In the genomic region with DNA sequence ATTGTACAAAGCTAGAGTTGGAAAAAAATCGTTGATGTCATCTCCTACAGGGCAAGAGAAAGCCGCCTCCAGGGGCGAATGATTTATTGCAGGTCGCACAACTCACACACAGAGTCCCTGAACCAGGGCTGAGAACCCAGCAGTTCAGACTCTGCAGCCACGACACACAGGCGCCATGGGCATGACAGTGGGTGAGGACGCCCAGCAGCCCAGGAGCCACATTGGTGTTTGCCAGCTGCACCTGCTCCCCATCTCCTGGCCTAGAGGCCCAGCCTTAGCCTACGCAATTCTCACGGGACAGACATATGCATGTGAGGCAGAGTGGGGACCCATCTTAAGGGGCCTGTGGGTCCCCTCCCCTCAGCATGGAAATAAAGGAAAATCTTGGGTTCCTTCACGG, we compare ENCODE assay signal across 24 cellular contexts.
DNase-seq lines count a peak whose midpoint lies in the region; ATAC-seq and TF ChIP-seq lines count a peak whose summit lies in the region.
"Had no signal": no experiment of that assay in that cellular context is flagged by ENCODE, and none has a peak within 500 bp of the region (broad histone marks: within the 10 kb centered on the region; RNA-seq: fewer than 3 reads in every experiment).

No MANE protein-coding gene starts in this region.

- no peaks in the 10 kb centered on the region for H3K9me3 ChIP-seq in sigmoid colon
- H3K9me3 ChIP-seq: A549 had no signal

- no peak for ATAC-seq in HG03432 (IDR thresholded peaks at IDR 0.05; ENCODE audit: unreplicated experiment)
- ATAC-seq: A549 had no signal

- no peak for TF ChIP-seq POLR2A in sigmoid colon (IDR thresholded peaks at IDR 0.05)

- 84 to 87% methylated on average over 10 of the region's 10 CpGs for WGBS in sigmoid colon, 2 donors

- H3K4me1 ChIP-seq in sigmoid colon, result no peaks in the 10 kb centered on the region
- H3K4me1 ChIP-seq: A549 had no signal

- TF ChIP-seq EP300 in sigmoid colon (IDR thresholded peaks at IDR 0.05), result no peak

- H3K4me3 ChIP-seq in sigmoid colon, result no peak overlapping the region
- H3K4me3 ChIP-seq: A549, SK-N-MC had no signal

- DNase-seq in NCI-H128 (lab: John Stamatoyannopoulos, UW; ENCODE audit: unreplicated experiment) (peak; percentile 25), NCI-H2171 treated with DMSO at 0.1 percent for 48 hours (lab: John Stamatoyannopoulos, UW) (peak; percentile 87), mesenteric fat pad (ENCODE audit: low spot score) (peak; percentile 41), sigmoid colon (peak; percentile 29), hepatic stellate cell (ENCODE audit: low spot score) (no peak)
- no peak for DNase-seq in activated CD8-positive, alpha-beta memory T cell treated with anti-CD3 and anti-CD28 coated beads, Interleukin-2, amount 50 U/mL, for 48 hours
- DNase-seq: C1 segment of cervical spinal cord; CD4-positive, alpha-beta memory T cell; COR-L47; DMS 273 treated with DMSO at 0.1 percent for 48 hours; GOT3; HCEC 1CT; NCI-H1048; NCI-H1436; NCI-H187; NCI-H2081 treated with DMSO at 0.1 percent for 48 hours; NCI-H2227 treated with DMSO at 0.1 percent for 48 hours; NCI-H774; SIG-M5 had no signal

- TF ChIP-seq CTCF in sigmoid colon (IDR thresholded peaks at IDR 0.05), result no peak

- intact Hi-C loops in sigmoid colon (cut with DNase I), result no loop called here

- H3K27ac ChIP-seq in sigmoid colon, result no peak overlapping the region
- H3K27ac ChIP-seq: A549, HL-60, KMS-11, SK-N-MC had no signal

- no peaks in the 10 kb centered on the region for H3K27me3 ChIP-seq in sigmoid colon

- H3K36me3 ChIP-seq in sigmoid colon, result no peaks in the 10 kb centered on the region

Comparison
In these comparisons a context has a peak if more than half of its experiments do, and no peak if none do; other contexts are left out.
1. DNase-seq: peak in NCI-H128 (single experiment), NCI-H2171 treated with DMSO at 0.1 percent for 48 hours (single experiment), mesenteric fat pad (single experiment) and sigmoid colon (single experiment); none in activated CD8-positive, alpha-beta memory T cell treated with anti-CD3 and anti-CD28 coated beads, Interleukin-2, amount 50 U/mL, for 48 hours (single experiment) and hepatic stellate cell (single experiment).